ENCODE assay signal across 1 cellular context in the genomic region with DNA sequence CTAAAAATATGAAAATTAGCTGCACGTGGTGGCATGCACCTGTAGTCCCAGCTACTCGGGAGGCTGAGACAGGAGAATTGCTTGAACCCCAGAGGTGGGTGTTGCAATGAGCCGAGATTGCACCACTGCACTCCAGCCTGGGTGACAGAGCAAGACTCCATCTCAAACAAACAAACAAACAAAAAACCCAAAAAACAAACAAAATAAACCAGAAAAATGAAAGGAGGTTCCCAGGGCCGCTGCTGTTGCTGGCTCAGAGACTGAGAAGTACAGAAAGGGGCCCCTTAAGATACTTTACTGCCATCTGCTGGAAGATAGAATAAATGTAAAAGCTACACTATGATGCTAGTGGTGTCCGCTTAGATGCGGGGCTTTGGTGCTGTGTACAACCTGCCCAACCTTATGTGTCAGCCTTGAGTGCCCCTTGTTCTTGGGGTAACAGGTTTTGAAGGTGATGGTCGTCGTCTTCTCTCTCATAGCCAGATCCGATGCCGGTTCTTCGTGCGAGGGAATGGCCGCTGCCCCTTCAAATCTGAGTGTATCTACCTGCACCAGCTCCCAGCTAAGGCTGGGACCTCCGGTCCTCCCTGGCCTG.
A peak's percentile ranks its signal among the peaks of the same experiment; 100 is the strongest.
TF ChIP-seq lines count a peak whose summit lies in the region.

No MANE protein-coding gene starts in this region.

TF ChIP-seq in HepG2, 621 proteins besides CTCF, POLR2A, EP300 and RAD21 (continued from another document and continues in another):
- TF ChIP-seq ZNF484 (CRISPR knock-in tag; IDR thresholded peaks at IDR 0.05; ENCODE audit: borderline replicate concordance, low read depth) (no peak), SAP130 (CRISPR knock-in tag; IDR thresholded peaks at IDR 0.05; ENCODE audit: low read depth) (peak; percentile 23; the same call in 1 of the 2 replicates), NFYB (CRISPR knock-in tag; IDR thresholded peaks at IDR 0.05) (no peak; the same call in 1 of the 2 replicates), ZNF7 (CRISPR knock-in tag; IDR thresholded peaks at IDR 0.05) (no peak), KLF11 (CRISPR knock-in tag; IDR thresholded peaks at IDR 0.05) (0 out of 2 replicates have a peak, but pooled peaks have one; percentile 27), SOX5 (CRISPR knock-in tag; IDR thresholded peaks at IDR 0.05; ENCODE audit: borderline replicate concordance) (0 out of 2 replicates have a peak, but pooled peaks have one; percentile 11), YEATS2 (CRISPR knock-in tag; IDR thresholded peaks at IDR 0.05; ENCODE audit: borderline replicate concordance) (peak; percentile 16; the same call in 1 of the 2 replicates), HNF4A (CRISPR knock-in tag; IDR thresholded peaks at IDR 0.05) (no peak), ZFP36 (IDR thresholded peaks at IDR 0.05; ENCODE audit: borderline replicate concordance, low read depth, low read length, partially characterized antibody) (no peak), REXO4 (CRISPR knock-in tag; IDR thresholded peaks at IDR 0.05; ENCODE audit: borderline replicate concordance) (no peak), RCOR2 (CRISPR knock-in tag; IDR thresholded peaks at IDR 0.05) (no peak), NR3C1 (CRISPR knock-in tag; IDR thresholded peaks at IDR 0.05) (no peak), ZMAT3 (CRISPR knock-in tag; conservative IDR thresholded peaks at IDR 0.05) (no peak), KDM4B (CRISPR knock-in tag; IDR thresholded peaks at IDR 0.05) (no peak), ZBTB7B (CRISPR knock-in tag; IDR thresholded peaks at IDR 0.05) (no peak), ERF (CRISPR knock-in tag; IDR thresholded peaks at IDR 0.05) (no peak), MATR3 (CRISPR knock-in tag; IDR thresholded peaks at IDR 0.05) (no peak), ZNF737 (CRISPR knock-in tag; IDR thresholded peaks at IDR 0.05; ENCODE audit: borderline replicate concordance) (no peak), KLF13 (CRISPR knock-in tag; IDR thresholded peaks at IDR 0.05) (no peak), SRF (IDR thresholded peaks at IDR 0.05; ENCODE audit: low read depth, low read length) (no peak), MLLT10 (CRISPR knock-in tag; IDR thresholded peaks at IDR 0.05) (no peak), ZNF615 (CRISPR knock-in tag; IDR thresholded peaks at IDR 0.05; ENCODE audit: borderline replicate concordance) (no peak), GFI1 (CRISPR knock-in tag; IDR thresholded peaks at IDR 0.05; ENCODE audit: borderline replicate concordance) (no peak), ZNF317 (CRISPR knock-in tag; IDR thresholded peaks at IDR 0.05) (peak; percentile 46; the same call in 1 of the 2 replicates), ZNF441 (CRISPR knock-in tag; IDR thresholded peaks at IDR 0.05; ENCODE audit: borderline replicate concordance) (peak; percentile 64; the same call in 1 of the 2 replicates), CCAR2 (optimal IDR thresholded peaks at IDR 0.05; ENCODE audit: low read depth, low read length) (no peak), KDM5B (CRISPR knock-in tag; IDR thresholded peaks at IDR 0.05; ENCODE audit: borderline replicate concordance) (no peak), KDM6A (CRISPR knock-in tag; IDR thresholded peaks at IDR 0.05; ENCODE audit: low read depth) (no peak)
- TF ChIP-seq, protein P1, sequence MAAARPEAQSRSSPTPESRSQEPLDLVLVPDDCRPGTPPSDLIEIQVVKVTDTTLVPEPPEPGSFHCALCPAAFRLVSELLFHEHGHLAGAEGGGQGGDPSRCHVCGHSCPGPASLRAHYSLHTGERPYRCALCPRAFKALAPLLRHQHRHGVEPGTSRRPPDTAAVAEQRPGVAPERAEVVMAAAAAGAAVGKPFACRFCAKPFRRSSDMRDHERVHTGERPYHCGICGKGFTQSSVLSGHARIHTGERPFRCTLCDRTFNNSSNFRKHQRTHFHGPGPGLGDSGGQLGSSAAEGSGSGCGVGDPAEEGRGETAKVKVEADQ (CRISPR knock-in tag; IDR thresholded peaks at IDR 0.05; ENCODE audit: borderline replicate concordance): no peak
- TF ChIP-seq, protein P2, sequence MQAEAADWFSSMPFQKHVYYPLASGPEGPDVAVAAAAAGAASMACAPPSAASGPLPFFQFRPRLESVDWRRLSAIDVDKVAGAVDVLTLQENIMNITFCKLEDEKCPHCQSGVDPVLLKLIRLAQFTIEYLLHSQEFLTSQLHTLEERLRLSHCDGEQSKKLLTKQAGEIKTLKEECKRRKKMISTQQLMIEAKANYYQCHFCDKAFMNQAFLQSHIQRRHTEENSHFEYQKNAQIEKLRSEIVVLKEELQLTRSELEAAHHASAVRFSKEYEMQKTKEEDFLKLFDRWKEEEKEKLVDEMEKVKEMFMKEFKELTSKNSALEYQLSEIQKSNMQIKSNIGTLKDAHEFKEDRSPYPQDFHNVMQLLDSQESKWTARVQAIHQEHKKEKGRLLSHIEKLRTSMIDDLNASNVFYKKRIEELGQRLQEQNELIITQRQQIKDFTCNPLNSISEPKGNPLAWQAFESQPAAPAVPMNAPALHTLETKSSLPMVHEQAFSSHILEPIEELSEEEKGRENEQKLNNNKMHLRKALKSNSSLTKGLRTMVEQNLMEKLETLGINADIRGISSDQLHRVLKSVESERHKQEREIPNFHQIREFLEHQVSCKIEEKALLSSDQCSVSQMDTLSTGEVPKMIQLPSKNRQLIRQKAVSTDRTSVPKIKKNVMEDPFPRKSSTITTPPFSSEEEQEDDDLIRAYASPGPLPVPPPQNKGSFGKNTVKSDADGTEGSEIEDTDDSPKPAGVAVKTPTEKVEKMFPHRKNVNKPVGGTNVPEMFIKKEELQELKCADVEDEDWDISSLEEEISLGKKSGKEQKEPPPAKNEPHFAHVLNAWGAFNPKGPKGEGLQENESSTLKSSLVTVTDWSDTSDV (CRISPR knock-in tag; IDR thresholded peaks at IDR 0.05): no peak
- TF ChIP-seq, protein P3, sequence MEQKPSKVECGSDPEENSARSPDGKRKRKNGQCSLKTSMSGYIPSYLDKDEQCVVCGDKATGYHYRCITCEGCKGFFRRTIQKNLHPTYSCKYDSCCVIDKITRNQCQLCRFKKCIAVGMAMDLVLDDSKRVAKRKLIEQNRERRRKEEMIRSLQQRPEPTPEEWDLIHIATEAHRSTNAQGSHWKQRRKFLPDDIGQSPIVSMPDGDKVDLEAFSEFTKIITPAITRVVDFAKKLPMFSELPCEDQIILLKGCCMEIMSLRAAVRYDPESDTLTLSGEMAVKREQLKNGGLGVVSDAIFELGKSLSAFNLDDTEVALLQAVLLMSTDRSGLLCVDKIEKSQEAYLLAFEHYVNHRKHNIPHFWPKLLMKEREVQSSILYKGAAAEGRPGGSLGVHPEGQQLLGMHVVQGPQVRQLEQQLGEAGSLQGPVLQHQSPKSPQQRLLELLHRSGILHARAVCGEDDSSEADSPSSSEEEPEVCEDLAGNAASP (CRISPR knock-in tag; IDR thresholded peaks at IDR 0.05; ENCODE audit: borderline replicate concordance): 0 out of 2 replicates have a peak, but pooled peaks have one; percentile 30
- TF ChIP-seq, protein P4, sequence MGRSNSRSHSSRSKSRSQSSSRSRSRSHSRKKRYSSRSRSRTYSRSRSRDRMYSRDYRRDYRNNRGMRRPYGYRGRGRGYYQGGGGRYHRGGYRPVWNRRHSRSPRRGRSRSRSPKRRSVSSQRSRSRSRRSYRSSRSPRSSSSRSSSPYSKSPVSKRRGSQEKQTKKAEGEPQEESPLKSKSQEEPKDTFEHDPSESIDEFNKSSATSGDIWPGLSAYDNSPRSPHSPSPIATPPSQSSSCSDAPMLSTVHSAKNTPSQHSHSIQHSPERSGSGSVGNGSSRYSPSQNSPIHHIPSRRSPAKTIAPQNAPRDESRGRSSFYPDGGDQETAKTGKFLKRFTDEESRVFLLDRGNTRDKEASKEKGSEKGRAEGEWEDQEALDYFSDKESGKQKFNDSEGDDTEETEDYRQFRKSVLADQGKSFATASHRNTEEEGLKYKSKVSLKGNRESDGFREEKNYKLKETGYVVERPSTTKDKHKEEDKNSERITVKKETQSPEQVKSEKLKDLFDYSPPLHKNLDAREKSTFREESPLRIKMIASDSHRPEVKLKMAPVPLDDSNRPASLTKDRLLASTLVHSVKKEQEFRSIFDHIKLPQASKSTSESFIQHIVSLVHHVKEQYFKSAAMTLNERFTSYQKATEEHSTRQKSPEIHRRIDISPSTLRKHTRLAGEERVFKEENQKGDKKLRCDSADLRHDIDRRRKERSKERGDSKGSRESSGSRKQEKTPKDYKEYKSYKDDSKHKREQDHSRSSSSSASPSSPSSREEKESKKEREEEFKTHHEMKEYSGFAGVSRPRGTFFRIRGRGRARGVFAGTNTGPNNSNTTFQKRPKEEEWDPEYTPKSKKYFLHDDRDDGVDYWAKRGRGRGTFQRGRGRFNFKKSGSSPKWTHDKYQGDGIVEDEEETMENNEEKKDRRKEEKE (IDR thresholded peaks at IDR 0.05): no peak
- TF ChIP-seq, protein P5, sequence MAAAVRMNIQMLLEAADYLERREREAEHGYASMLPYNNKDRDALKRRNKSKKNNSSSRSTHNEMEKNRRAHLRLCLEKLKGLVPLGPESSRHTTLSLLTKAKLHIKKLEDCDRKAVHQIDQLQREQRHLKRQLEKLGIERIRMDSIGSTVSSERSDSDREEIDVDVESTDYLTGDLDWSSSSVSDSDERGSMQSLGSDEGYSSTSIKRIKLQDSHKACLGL (CRISPR knock-in tag; IDR thresholded peaks at IDR 0.05): no peak
- TF ChIP-seq, protein P6, sequence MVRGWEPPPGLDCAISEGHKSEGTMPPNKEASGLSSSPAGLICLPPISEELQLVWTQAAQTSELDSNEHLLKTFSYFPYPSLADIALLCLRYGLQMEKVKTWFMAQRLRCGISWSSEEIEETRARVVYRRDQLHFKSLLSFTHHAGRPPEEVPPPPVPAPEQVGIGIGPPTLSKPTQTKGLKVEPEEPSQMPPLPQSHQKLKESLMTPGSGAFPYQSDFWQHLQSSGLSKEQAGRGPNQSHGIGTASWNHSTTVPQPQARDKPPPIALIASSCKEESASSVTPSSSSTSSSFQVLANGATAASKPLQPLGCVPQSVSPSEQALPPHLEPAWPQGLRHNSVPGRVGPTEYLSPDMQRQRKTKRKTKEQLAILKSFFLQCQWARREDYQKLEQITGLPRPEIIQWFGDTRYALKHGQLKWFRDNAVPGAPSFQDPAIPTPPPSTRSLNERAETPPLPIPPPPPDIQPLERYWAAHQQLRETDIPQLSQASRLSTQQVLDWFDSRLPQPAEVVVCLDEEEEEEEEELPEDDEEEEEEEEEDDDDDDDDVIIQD (CRISPR knock-in tag; IDR thresholded peaks at IDR 0.05; ENCODE audit: low read depth): 0 out of 2 replicates have a peak, but pooled peaks have one; percentile 13
- TF ChIP-seq, protein P7, sequence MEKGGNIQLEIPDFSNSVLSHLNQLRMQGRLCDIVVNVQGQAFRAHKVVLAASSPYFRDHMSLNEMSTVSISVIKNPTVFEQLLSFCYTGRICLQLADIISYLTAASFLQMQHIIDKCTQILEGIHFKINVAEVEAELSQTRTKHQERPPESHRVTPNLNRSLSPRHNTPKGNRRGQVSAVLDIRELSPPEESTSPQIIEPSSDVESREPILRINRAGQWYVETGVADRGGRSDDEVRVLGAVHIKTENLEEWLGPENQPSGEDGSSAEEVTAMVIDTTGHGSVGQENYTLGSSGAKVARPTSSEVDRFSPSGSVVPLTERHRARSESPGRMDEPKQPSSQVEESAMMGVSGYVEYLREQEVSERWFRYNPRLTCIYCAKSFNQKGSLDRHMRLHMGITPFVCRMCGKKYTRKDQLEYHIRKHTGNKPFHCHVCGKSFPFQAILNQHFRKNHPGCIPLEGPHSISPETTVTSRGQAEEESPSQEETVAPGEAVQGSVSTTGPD (CRISPR knock-in tag; IDR thresholded peaks at IDR 0.05): no peak
- TF ChIP-seq, protein P8, sequence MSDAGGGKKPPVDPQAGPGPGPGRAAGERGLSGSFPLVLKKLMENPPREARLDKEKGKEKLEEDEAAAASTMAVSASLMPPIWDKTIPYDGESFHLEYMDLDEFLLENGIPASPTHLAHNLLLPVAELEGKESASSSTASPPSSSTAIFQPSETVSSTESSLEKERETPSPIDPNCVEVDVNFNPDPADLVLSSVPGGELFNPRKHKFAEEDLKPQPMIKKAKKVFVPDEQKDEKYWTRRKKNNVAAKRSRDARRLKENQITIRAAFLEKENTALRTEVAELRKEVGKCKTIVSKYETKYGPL (CRISPR knock-in tag; IDR thresholded peaks at IDR 0.05): no peak
- TF ChIP-seq, protein P9, sequence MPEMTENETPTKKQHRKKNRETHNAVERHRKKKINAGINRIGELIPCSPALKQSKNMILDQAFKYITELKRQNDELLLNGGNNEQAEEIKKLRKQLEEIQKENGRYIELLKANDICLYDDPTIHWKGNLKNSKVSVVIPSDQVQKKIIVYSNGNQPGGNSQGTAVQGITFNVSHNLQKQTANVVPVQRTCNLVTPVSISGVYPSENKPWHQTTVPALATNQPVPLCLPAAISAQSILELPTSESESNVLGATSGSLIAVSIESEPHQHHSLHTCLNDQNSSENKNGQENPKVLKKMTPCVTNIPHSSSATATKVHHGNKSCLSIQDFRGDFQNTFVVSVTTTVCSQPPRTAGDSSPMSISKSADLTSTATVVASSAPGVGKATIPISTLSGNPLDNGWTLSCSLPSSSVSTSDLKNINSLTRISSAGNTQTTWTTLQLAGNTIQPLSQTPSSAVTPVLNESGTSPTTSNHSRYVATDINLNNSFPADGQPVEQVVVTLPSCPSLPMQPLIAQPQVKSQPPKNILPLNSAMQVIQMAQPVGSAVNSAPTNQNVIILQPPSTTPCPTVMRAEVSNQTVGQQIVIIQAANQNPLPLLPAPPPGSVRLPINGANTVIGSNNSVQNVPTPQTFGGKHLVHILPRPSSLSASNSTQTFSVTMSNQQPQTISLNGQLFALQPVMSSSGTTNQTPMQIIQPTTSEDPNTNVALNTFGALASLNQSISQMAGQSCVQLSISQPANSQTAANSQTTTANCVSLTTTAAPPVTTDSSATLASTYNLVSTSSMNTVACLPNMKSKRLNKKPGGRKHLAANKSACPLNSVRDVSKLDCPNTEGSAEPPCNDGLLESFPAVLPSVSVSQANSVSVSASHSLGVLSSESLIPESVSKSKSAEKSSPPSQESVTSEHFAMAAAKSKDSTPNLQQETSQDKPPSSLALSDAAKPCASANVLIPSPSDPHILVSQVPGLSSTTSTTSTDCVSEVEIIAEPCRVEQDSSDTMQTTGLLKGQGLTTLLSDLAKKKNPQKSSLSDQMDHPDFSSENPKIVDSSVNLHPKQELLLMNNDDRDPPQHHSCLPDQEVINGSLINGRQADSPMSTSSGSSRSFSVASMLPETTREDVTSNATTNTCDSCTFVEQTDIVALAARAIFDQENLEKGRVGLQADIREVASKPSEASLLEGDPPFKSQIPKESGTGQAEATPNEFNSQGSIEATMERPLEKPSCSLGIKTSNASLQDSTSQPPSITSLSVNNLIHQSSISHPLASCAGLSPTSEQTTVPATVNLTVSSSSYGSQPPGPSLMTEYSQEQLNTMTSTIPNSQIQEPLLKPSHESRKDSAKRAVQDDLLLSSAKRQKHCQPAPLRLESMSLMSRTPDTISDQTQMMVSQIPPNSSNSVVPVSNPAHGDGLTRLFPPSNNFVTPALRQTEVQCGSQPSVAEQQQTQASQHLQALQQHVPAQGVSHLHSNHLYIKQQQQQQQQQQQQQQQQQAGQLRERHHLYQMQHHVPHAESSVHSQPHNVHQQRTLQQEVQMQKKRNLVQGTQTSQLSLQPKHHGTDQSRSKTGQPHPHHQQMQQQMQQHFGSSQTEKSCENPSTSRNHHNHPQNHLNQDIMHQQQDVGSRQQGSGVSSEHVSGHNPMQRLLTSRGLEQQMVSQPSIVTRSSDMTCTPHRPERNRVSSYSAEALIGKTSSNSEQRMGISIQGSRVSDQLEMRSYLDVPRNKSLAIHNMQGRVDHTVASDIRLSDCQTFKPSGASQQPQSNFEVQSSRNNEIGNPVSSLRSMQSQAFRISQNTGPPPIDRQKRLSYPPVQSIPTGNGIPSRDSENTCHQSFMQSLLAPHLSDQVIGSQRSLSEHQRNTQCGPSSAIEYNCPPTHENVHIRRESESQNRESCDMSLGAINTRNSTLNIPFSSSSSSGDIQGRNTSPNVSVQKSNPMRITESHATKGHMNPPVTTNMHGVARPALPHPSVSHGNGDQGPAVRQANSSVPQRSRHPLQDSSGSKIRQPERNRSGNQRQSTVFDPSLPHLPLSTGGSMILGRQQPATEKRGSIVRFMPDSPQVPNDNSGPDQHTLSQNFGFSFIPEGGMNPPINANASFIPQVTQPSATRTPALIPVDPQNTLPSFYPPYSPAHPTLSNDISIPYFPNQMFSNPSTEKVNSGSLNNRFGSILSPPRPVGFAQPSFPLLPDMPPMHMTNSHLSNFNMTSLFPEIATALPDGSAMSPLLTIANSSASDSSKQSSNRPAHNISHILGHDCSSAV (CRISPR knock-in tag; IDR thresholded peaks at IDR 0.05; ENCODE audit: borderline replicate concordance): no peak
